ENCODE assay signal across 1 cellular context in the genomic region with DNA sequence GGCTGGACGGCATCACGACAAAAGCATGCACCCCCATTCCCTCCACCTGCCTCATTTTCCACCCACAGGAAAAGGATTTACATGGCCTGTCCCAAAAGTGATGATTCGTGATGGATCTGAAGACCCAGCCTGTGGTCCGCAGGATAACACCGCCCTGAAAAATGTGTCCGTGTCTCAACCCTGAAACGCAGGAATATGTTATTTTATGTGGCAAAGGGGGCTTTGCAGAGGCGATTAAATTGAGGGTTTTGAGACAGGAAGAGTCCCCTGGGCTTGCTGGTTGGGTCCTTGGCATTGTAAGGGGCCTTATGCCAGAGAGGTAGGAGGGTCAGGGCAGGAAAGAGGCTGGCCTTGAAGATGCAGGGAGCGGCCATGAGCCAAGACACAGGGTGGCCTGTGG.
TF ChIP-seq lines count a peak whose summit lies in the region.

No MANE protein-coding gene starts in this region.

TF ChIP-seq in HepG2, 621 proteins besides CTCF, POLR2A, EP300 and RAD21 (continued from another document):
- TF ChIP-seq ZNF33A (CRISPR knock-in tag; IDR thresholded peaks at IDR 0.05; ENCODE audit: borderline replicate concordance) (no peak), ZNF570 (CRISPR knock-in tag; IDR thresholded peaks at IDR 0.05; ENCODE audit: borderline replicate concordance) (no peak), TSC22D2 (CRISPR knock-in tag; IDR thresholded peaks at IDR 0.05; ENCODE audit: borderline replicate concordance) (no peak)
